In genomic region chrX:28794751-28795150, GRCh38 we compare ENCODE assay signal across 32 cellular contexts.
"Had no signal": no experiment of that assay in that cellular context is flagged by ENCODE, and none has a peak within 500 bp of the region (broad histone marks: within the 10 kb centered on the region; RNA-seq: fewer than 3 reads in every experiment).

No MANE protein-coding gene starts in this region.

- H3K27me3 Mint-ChIP-seq: activated B cell treated with CpG ODN at 0.5 μM for 24 hours; activated CD4-positive, alpha-beta memory T cell treated with anti-CD3 and anti-CD28 coated beads, Interleukin-2, amount 10 ng/mL, durations not matched to agents 7 days and 5 days; activated CD4-positive, alpha-beta T cell treated with anti-CD3 and anti-CD28 coated beads for 36 hours; activated CD4-positive, alpha-beta T cell treated with anti-CD3 and anti-CD28 coated beads, Interleukin-2, amount 10 ng/mL, durations not matched to agents 7 days and 5 days; activated naive CD8-positive, alpha-beta T cell; activated T-cell treated with anti-CD3 and anti-CD28 coated beads, Interleukin-2, amount 50 U/mL, for 24 hours had no signal

- H3K4me3 ChIP-seq: body of pancreas, esophagus squamous epithelium, gastroesophageal sphincter, heart right ventricle, hepatocyte had no signal

- H3K4me3 Mint-ChIP-seq: activated B cell treated with CpG ODN at 0.5 μM for 24 hours; activated CD4-positive, alpha-beta memory T cell treated with anti-CD3 and anti-CD28 coated beads, Interleukin-2, amount 10 ng/mL, durations not matched to agents 7 days and 5 days; activated CD4-positive, alpha-beta T cell treated with anti-CD3 and anti-CD28 coated beads for 36 hours; activated CD4-positive, alpha-beta T cell treated with anti-CD3 and anti-CD28 coated beads, Interleukin-2, amount 10 ng/mL, durations not matched to agents 7 days and 5 days; activated naive CD8-positive, alpha-beta T cell; activated T-cell treated with anti-CD3 and anti-CD28 coated beads, Interleukin-2, amount 50 U/mL, for 24 hours; activated T-cell treated with anti-CD3 and anti-CD28 coated beads, Interleukin-2, amount 50 U/mL, for 72 hours; T-helper 2 cell treated with Interferon-gamma antibody and Interleukin-4, amounts not matched to agents 5 μg/mL and 100 μg/mL, for 36 hours had no signal

- DNase-seq: activated B cell treated with CpG ODN at 0.5 μM for 24 hours; activated CD4-positive, alpha-beta memory T cell treated with anti-CD3 and anti-CD28 coated beads, Interleukin-2, amount 10 ng/mL, durations not matched to agents 7 days and 5 days; activated CD4-positive, alpha-beta T cell treated with anti-CD3 and anti-CD28 coated beads for 36 hours; activated CD4-positive, alpha-beta T cell treated with anti-CD3 and anti-CD28 coated beads, Interleukin-2, amount 10 ng/mL, durations not matched to agents 7 days and 5 days; activated CD4-positive, alpha-beta T cell treated with anti-CD3 and anti-CD28 coated beads, Interleukin-2, amount 50 U/mL, for 4 hours; activated CD8-positive, alpha-beta memory T cell treated with anti-CD3 and anti-CD28 coated beads, Interleukin-2, amount 50 U/mL, for 48 hours; activated gamma-delta T cell; activated naive CD4-positive, alpha-beta T cell treated with anti-CD3 and anti-CD28 coated beads, Interleukin-2, amount 50 U/mL, for 16 hours; activated naive CD4-positive, alpha-beta T cell treated with Interleukin-2 at 50 U/mL for 16 hours; activated T-cell treated with anti-CD3 and anti-CD28 coated beads for 4 hours; activated T-cell treated with anti-CD3 and anti-CD28 coated beads, Interleukin-2, amount 50 U/mL, for 24 hours; activated T-cell treated with anti-CD3 and anti-CD28 coated beads, Interleukin-2, amount 50 U/mL, for 72 hours; amniotic stem cell; anterior cingulate cortex; body of pancreas; caudate nucleus; cortex of kidney; dermis blood vessel endothelial cell; effector CD4-positive, alpha-beta T cell; esophagus squamous epithelium; foreskin melanocyte; heart right ventricle; T1000; WERI-Rb-1 had no signal

- H2AFZ ChIP-seq: hepatocyte had no signal

- ATAC-seq: activated CD4-positive, alpha-beta T cell treated with anti-CD3 and anti-CD28 coated beads for 36 hours; activated CD4-positive, CD25-positive, alpha-beta regulatory T cell treated with anti-CD3 and anti-CD28 coated beads, Interleukin-2, amount 50 U/mL, for 24 hours; activated T-cell treated with anti-CD3 and anti-CD28 coated beads, Interleukin-2, amount 50 U/mL, for 72 hours; body of pancreas; gastroesophageal sphincter; heart right ventricle had no signal

- H3K36me3 ChIP-seq: esophagus squamous epithelium, gastroesophageal sphincter, heart right ventricle, WERI-Rb-1 had no signal

- H3K27ac ChIP-seq: body of pancreas, epithelial cell of prostate, esophagus squamous epithelium, gastroesophageal sphincter, heart right ventricle, hepatocyte, WERI-Rb-1 had no signal

- H3K79me2 ChIP-seq: hepatocyte had no signal

- H3K27ac Mint-ChIP-seq: activated B cell treated with CpG ODN at 0.5 μM for 24 hours; activated CD4-positive, alpha-beta memory T cell treated with anti-CD3 and anti-CD28 coated beads, Interleukin-2, amount 10 ng/mL, durations not matched to agents 7 days and 5 days; activated CD4-positive, alpha-beta T cell treated with anti-CD3 and anti-CD28 coated beads for 36 hours; activated CD4-positive, alpha-beta T cell treated with anti-CD3 and anti-CD28 coated beads, Interleukin-2, amount 10 ng/mL, durations not matched to agents 7 days and 5 days; activated naive CD8-positive, alpha-beta T cell; activated T-cell treated with anti-CD3 and anti-CD28 coated beads, Interleukin-2, amount 50 U/mL, for 24 hours; activated T-cell treated with anti-CD3 and anti-CD28 coated beads, Interleukin-2, amount 50 U/mL, for 72 hours; T-helper 2 cell treated with Interferon-gamma antibody and Interleukin-4, amounts not matched to agents 5 μg/mL and 100 μg/mL, for 36 hours had no signal

- H3K27me3 ChIP-seq: body of pancreas, esophagus squamous epithelium, gastroesophageal sphincter, heart right ventricle, hepatocyte had no signal

- H3K4me1 ChIP-seq: body of pancreas, esophagus squamous epithelium, gastroesophageal sphincter, heart right ventricle had no signal

- FAIRE-seq: endometrium, endothelial cell of umbilical vein had no signal

- H3K9me3 ChIP-seq: body of pancreas, esophagus squamous epithelium, gastroesophageal sphincter had no signal

- H3K4me2 ChIP-seq: hepatocyte had no signal

- H3K36me3 Mint-ChIP-seq: activated naive CD8-positive, alpha-beta T cell had no signal

- H3K4me1 Mint-ChIP-seq: activated B cell treated with CpG ODN at 0.5 μM for 24 hours; activated CD4-positive, alpha-beta memory T cell treated with anti-CD3 and anti-CD28 coated beads, Interleukin-2, amount 10 ng/mL, durations not matched to agents 7 days and 5 days; activated CD4-positive, alpha-beta T cell treated with anti-CD3 and anti-CD28 coated beads for 36 hours; activated CD4-positive, alpha-beta T cell treated with anti-CD3 and anti-CD28 coated beads, Interleukin-2, amount 10 ng/mL, durations not matched to agents 7 days and 5 days had no signal
